Comparison of ENCODE assay signal across 1 cellular context in the genomic region with DNA sequence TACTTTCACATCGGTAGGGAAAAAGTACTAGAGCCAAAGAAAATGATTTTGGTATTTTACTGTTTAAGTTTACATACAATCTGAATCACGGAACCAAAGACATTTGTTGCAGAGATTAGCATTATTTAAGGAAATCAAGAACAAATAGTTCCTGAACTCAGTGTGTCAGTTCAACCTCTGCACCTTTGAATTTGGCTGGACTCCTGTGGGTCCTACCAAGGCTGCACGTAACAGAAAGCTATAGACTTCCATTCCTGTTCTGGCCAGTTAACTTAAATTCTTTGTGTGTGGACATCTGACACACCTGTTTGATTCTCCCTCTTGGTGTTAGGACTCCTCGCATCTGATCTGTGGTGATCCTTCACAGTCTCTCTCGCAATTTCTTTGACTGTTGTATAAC.
TF ChIP-seq lines count a peak whose summit lies in the region.

No MANE protein-coding gene starts in this region.

TF ChIP-seq in HepG2, 621 proteins besides CTCF, POLR2A, EP300 and RAD21 (continued from another document):
- TF ChIP-seq, protein P1, sequence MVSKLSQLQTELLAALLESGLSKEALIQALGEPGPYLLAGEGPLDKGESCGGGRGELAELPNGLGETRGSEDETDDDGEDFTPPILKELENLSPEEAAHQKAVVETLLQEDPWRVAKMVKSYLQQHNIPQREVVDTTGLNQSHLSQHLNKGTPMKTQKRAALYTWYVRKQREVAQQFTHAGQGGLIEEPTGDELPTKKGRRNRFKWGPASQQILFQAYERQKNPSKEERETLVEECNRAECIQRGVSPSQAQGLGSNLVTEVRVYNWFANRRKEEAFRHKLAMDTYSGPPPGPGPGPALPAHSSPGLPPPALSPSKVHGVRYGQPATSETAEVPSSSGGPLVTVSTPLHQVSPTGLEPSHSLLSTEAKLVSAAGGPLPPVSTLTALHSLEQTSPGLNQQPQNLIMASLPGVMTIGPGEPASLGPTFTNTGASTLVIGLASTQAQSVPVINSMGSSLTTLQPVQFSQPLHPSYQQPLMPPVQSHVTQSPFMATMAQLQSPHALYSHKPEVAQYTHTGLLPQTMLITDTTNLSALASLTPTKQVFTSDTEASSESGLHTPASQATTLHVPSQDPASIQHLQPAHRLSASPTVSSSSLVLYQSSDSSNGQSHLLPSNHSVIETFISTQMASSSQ (IDR thresholded peaks at IDR 0.05; ENCODE audit: low read depth), result no peak
- TF ChIP-seq, protein P1 (CRISPR knock-in tag; IDR thresholded peaks at IDR 0.05; ENCODE audit: borderline replicate concordance), result no peak
- no peak for TF ChIP-seq ZKSCAN1 (IDR thresholded peaks at IDR 0.05; ENCODE audit: low read length)
- TF ChIP-seq ZNF10 (CRISPR knock-in tag; IDR thresholded peaks at IDR 0.05; ENCODE audit: borderline replicate concordance, low read depth), result no peak
- no peak for TF ChIP-seq FOXK2 (IDR thresholded peaks at IDR 0.05)
- no peak for TF ChIP-seq ZNF180 (CRISPR knock-in tag; IDR thresholded peaks at IDR 0.05; ENCODE audit: borderline replicate concordance, low read depth)
- TF ChIP-seq ZNF207 (IDR thresholded peaks at IDR 0.05; ENCODE audit: borderline replicate concordance), result no peak
- TF ChIP-seq, protein P2, sequence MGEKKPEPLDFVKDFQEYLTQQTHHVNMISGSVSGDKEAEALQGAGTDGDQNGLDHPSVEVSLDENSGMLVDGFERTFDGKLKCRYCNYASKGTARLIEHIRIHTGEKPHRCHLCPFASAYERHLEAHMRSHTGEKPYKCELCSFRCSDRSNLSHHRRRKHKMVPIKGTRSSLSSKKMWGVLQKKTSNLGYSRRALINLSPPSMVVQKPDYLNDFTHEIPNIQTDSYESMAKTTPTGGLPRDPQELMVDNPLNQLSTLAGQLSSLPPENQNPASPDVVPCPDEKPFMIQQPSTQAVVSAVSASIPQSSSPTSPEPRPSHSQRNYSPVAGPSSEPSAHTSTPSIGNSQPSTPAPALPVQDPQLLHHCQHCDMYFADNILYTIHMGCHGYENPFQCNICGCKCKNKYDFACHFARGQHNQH (CRISPR knock-in tag; IDR thresholded peaks at IDR 0.05), result no peak
- TF ChIP-seq SP1 (IDR thresholded peaks at IDR 0.05), result no peak
- no peak for TF ChIP-seq SP1 (CRISPR knock-in tag; IDR thresholded peaks at IDR 0.05)
